In the genomic region with DNA sequence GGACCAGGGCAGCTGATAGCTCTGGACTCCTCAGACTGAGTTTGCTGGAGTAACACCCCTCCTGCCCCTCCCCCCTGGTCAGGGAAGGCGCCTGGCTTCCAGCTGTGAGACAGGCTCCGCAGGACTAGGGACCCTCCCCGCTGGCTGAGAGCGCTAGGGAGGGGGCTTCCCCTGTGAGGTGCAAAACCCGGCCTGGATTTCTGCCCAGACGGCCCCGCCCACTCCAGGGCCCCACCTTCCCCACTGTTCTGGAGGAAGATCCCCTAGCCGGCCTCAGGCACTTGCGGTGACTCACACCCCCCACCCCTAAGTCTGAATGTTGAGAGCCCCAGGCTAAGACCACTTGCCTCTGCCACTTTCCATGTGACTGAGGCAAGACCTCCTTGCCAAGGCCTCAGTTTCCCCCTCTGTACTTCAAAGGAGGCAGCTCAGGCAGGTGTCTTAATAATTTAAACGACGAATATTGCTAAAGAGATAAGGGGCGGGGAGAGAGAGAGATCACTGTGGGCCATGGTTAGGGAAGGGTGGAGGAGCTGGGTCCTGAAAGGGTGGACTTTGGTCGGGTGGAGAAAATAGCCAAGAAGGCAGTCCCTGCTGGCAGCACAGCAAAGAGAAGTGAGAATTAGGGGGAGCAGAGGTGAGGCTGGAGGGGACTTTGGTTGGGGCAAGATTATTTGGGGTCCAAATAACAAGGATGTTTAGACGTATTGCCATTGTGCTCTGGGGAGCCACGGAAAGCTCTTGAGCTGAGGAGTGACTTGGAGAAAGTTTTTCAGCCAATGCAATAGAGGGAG, we compare ENCODE assay signal across 7 cellular contexts. TPM values are rescaled to one million over a fixed set of nuclear protein-coding genes. Genes with fewer than 3 reads are reported as not detected.
A peak's percentile ranks its signal among the peaks of the same experiment; 100 is the strongest.
DNase-seq lines count a peak whose midpoint lies in the region; ATAC-seq and TF ChIP-seq lines count a peak whose summit lies in the region.

No MANE protein-coding gene starts in this region.

- H3K9ac ChIP-seq in H9 (ENCODE audit: extremely low read depth, insufficient read length, low read length), result no peak overlapping the region

- H2BK5ac ChIP-seq in H9 (ENCODE audit: insufficient read length, low read length), result no peak overlapping the region

- H4K8ac ChIP-seq in H9 (replicated peaks; ENCODE audit: insufficient read length, low read depth, low read length), result no peak overlapping the region

- H3K9me3 ChIP-seq in H9 (ENCODE audit: control insufficient read depth, low read depth, low read length), result no peaks in the 10 kb centered on the region

- DNase-seq in H9 (peak; percentile 92), NCI-H2227 (lab: John Stamatoyannopoulos, UW; ENCODE audit: unreplicated experiment) (peak; percentile 76), choroid plexus epithelial cell (ENCODE audit: low read depth) (peak; percentile 29), mesothelial cell of epicardium (ENCODE audit: low spot score in 2 of 2, unreplicated experiment in 2 of 2) (peak; percentile 80 to 92), ureter (ENCODE audit: low spot score) (peak; percentile 69)
- DNase-seq in activated naive CD4-positive, alpha-beta T cell treated with anti-CD3 and anti-CD28 coated beads, Interleukin-2, amount 50 U/mL, for 16 hours, result no peak

- TF ChIP-seq CTCF in H9 (conservative IDR thresholded peaks at IDR 0.05), result no peak
- no peak for TF ChIP-seq CTCF in choroid plexus epithelial cell (conservative IDR thresholded peaks at IDR 0.05; ENCODE audit: low read depth, low read length)
- no peak for TF ChIP-seq CTCF in mesothelial cell of epicardium (IDR thresholded peaks at IDR 0.05; ENCODE audit: unreplicated experiment)

- no peak overlapping the region for H4K5ac ChIP-seq in H9 (ENCODE audit: insufficient read length, low read depth, low read length)

- no peak overlapping the region for H3K27ac ChIP-seq in H9 (ENCODE audit: insufficient read length, low read depth, low read length)

- H3K4me1 ChIP-seq in H9 (ENCODE audit: insufficient read depth, low read length), result peaks cover 6% of the 10 kb centered on the region; the same call in 1 of the 2 replicates

- no peak overlapping the region for H2AFZ ChIP-seq in H9 (ENCODE audit: low read length)

- no peak overlapping the region for H2BK12ac ChIP-seq in H9 (ENCODE audit: insufficient read length, low read depth, low read length)

- no peak overlapping the region for H3K23ac ChIP-seq in H9 (ENCODE audit: insufficient read length, low read depth, low read length)

- no peak overlapping the region for H3T11ph ChIP-seq in H9 (ENCODE audit: low read length)

- H3K56ac ChIP-seq in H9 (ENCODE audit: insufficient read length, low read depth, low read length), result no peak overlapping the region

- H4K91ac ChIP-seq in H9 (ENCODE audit: insufficient read length, low read depth, low read length), result no peak overlapping the region

- H3K14ac ChIP-seq in H9 (ENCODE audit: insufficient read depth, low read length), result no peak overlapping the region

- no peaks in the 10 kb centered on the region for H3K9me3 Mint-ChIP-seq in H9
- no peaks in the 10 kb centered on the region for H3K9me3 Mint-ChIP-seq in mesothelial cell of epicardium

- no peak overlapping the region for H2BK15ac ChIP-seq in H9 (ENCODE audit: low read depth, low read length)

- no peaks in the 10 kb centered on the region for H4K20me1 ChIP-seq in H9 (ENCODE audit: control insufficient read depth, insufficient read depth, insufficient read length)

- peak overlapping the region in 2 of 3 experiments; percentile 12 to 16; a peak in 2 of 7 replicates for H3K27ac Mint-ChIP-seq in H9
- H3K27ac Mint-ChIP-seq in mesothelial cell of epicardium, result peak overlapping the region; percentile 89

- H3K27me3 Mint-ChIP-seq in H9 (ENCODE audit: low read depth) (peaks cover 37% of the 10 kb centered on the region), mesothelial cell of epicardium (ENCODE audit: low read depth) (no peaks in the 10 kb centered on the region)

- no peak for ATAC-seq in GM19324 (IDR thresholded peaks at IDR 0.05; ENCODE audit: low FRiP score, unreplicated experiment)

- peak overlapping the region; percentile 7 for H3K4me2 ChIP-seq in H9 (ENCODE audit: insufficient read depth, insufficient read length, low read length)

- no CpG with 5 or more reads among the region's 15 CpGs for WGBS in H9 (ENCODE audit: extremely low coverage, insufficient read length, low lambda C conversion rate)

- no peaks in the 10 kb centered on the region for H3K27me3 ChIP-seq in H9 (ENCODE audit: insufficient read depth, low read length)

- H3K79me1 ChIP-seq in H9 (ENCODE audit: insufficient read depth, low read depth, low read length, poor library complexity, severe bottlenecking), result no peaks in the 10 kb centered on the region

- H2BK20ac ChIP-seq in H9 (ENCODE audit: low read depth, low read length, poor library complexity, severe bottlenecking), result no peak overlapping the region

- H3K23me2 ChIP-seq in H9 (ENCODE audit: insufficient read length, low read depth, low read length, poor library complexity, severe bottlenecking), result peaks cover 13% of the 10 kb centered on the region

- peaks cover 56 to 72% of the 10 kb centered on the region in 2 experiments for H3K4me1 Mint-ChIP-seq in H9
- peaks cover 44% of the 10 kb centered on the region for H3K4me1 Mint-ChIP-seq in mesothelial cell of epicardium

- H3K4ac ChIP-seq in H9 (ENCODE audit: low read depth, low read length), result no peak overlapping the region

- peaks cover 0 to 2% (median 0%) of the 10 kb centered on the region in 3 experiments; a peak in 2 of 7 replicates for H3K36me3 Mint-ChIP-seq in H9 (ENCODE audit: insufficient read depth in 1 of 3, low read depth in 3 of 3)
- H3K36me3 Mint-ChIP-seq in mesothelial cell of epicardium, result no peaks in the 10 kb centered on the region

- no peak overlapping the region for H3K4me3 ChIP-seq in choroid plexus epithelial cell (ENCODE audit: low read depth, low read length)

- H3K79me2 ChIP-seq in H9 (ENCODE audit: insufficient read depth, low read length), result peaks cover 3% of the 10 kb centered on the region; the same call in 1 of the 2 replicates

- no peak overlapping the region for H3K18ac ChIP-seq in H9 (ENCODE audit: insufficient read length, low read depth, low read length)

- no peak overlapping the region for H2AK5ac ChIP-seq in H9 (ENCODE audit: insufficient read length, low read length)

- H2BK120ac ChIP-seq in H9 (ENCODE audit: low read depth, low read length, poor library complexity, severe bottlenecking), result no peak overlapping the region

- peak overlapping the region; percentile 63 to 79 for H3K4me3 Mint-ChIP-seq in H9
- H3K4me3 Mint-ChIP-seq in mesothelial cell of epicardium, result peak overlapping the region; percentile 71

RNA-seq across cellular contexts. Expression of gene DAB2IP, which starts 1.0 kb away (rescaled TPM):
- total RNA-seq in H9 (2021) (22.0 and 22.6 TPM in 2 replicates), mesothelial cell of epicardium (71.1 to 76.5 TPM (median 75.7 TPM) in 3 replicates), ureter (103 TPM)
